In genomic region chr10:78944658-78945333, GRCh38 we compare ENCODE assay signal across 11 cellular contexts.
DNase-seq lines count a peak whose midpoint lies in the region; ATAC-seq and TF ChIP-seq lines count a peak whose summit lies in the region.
"Had no signal": no experiment of that assay in that cellular context is flagged by ENCODE, and none has a peak within 500 bp of the region (broad histone marks: within the 10 kb centered on the region; RNA-seq: fewer than 3 reads in every experiment).

No MANE protein-coding gene starts in this region.

- H3K9me2 ChIP-seq in PC-9 (ENCODE audit: insufficient read depth): no peaks in the 10 kb centered on the region

- H3K9me3 Mint-ChIP-seq in naive thymus-derived CD8-positive, alpha-beta T cell: peaks cover 0 to 12% (median 3%) of the 10 kb centered on the region in 9 donors
- peaks cover 5% of the 10 kb centered on the region for H3K9me3 Mint-ChIP-seq in activated T-helper 1 cell treated with anti-CD3 and anti-CD28 coated beads, Interleukin-12 subunit alpha, Interleukin-12 subunit beta, Interleukin-2, Interleukin-4 antibody, amounts not matched to agents 30 ng/mL and 10 ng/mL and 1 ng/mL, durations not matched to agents 14 hours and 24 hours and 36 hours

- peaks cover 26% of the 10 kb centered on the region for H3K4me1 ChIP-seq in PC-9 (replicated peaks; ENCODE audit: insufficient read depth)

- H3K27ac ChIP-seq in PC-9: no peak overlapping the region

- H3K9me3 ChIP-seq in PC-9 (ENCODE audit: insufficient read depth, low read depth): no peaks in the 10 kb centered on the region; the same call in 1 of the 2 replicates

- H2AFZ ChIP-seq in PC-9: no peak overlapping the region

- no TSS peak for BruUV-seq in PC-9 (replicated peaks; lab: Mats Ljungman, UMichigan)

- no peaks in the 10 kb centered on the region for H3K27me3 ChIP-seq in PC-9 (ENCODE audit: insufficient read depth, low read depth)

- TF ChIP-seq CTCF in AG04449 (IDR thresholded peaks at IDR 0.05; ENCODE audit: insufficient read depth, low read length, missing control alignments) (peak; percentile 39), PC-9 (conservative IDR thresholded peaks at IDR 0.05) (no peak), fibroblast of mammary gland (conservative IDR thresholded peaks at IDR 0.05; ENCODE audit: control insufficient read depth, insufficient read depth, low read depth, low read length) (peak; percentile 10)

- H3K27me3 Mint-ChIP-seq in naive thymus-derived CD8-positive, alpha-beta T cell: peaks cover 0 to 2% (median 0%) of the 10 kb centered on the region in 5 donors
- peaks cover 6% of the 10 kb centered on the region for H3K27me3 Mint-ChIP-seq in activated T-helper 1 cell treated with anti-CD3 and anti-CD28 coated beads, Interleukin-12 subunit alpha, Interleukin-12 subunit beta, Interleukin-2, Interleukin-4 antibody, amounts not matched to agents 30 ng/mL and 10 ng/mL and 1 ng/mL, durations not matched to agents 14 hours and 24 hours and 36 hours (ENCODE audit: insufficient read depth)

- DNase-seq in AG04449 (ENCODE audit: low read depth, low spot score): peak; percentile 88
- DNase-seq in PC-9: peak; percentile 53 to 59
- DNase-seq in fibroblast of mammary gland (ENCODE audit: low read depth): peak; percentile 96
- DNase-seq in naive thymus-derived CD8-positive, alpha-beta T cell: peak in 3 of 10 donors; percentile 5 to 33 (median 25)
- no peak for DNase-seq in activated T-helper 1 cell treated with anti-CD3 and anti-CD28 coated beads, Interleukin-12 subunit alpha, Interleukin-12 subunit beta, Interleukin-2, Interleukin-4 antibody, amounts not matched to agents 30 ng/mL and 10 ng/mL and 1 ng/mL, durations not matched to agents 14 hours and 24 hours and 36 hours (ENCODE audit: low spot score)
- DNase-seq in NCI-H1694 treated with DMSO at 0.1 percent for 48 hours (lab: John Stamatoyannopoulos, UW): no peak
- no peak for DNase-seq in HuH-7 (ENCODE audit: low spot score)
- DNase-seq: activated gamma-delta T cell, NCI-H2081 had no signal

- POLR2A ChIA-PET in AG04449 (lab: Yijun Ruan, JAX): interaction anchor here (1.1 kb wide), 1 partner anchor 29 kb away, joined by 3 read pairs; no protein-coding TSS in a partner anchor
- POLR2A ChIA-PET in PC-9 (lab: Charles Lee; ENCODE audit: unreplicated experiment): interaction anchor here (0.7 kb wide), 1 partner anchor 20 kb away, joined by 5 read pairs; no protein-coding TSS in a partner anchor
- POLR2A ChIA-PET in naive thymus-derived CD8-positive, alpha-beta T cell (lab: Charles Lee): interaction anchor here (0.9 to 1.0 kb wide), 2 partner anchors 103 to 122 kb away, joined by 3 read pairs; no protein-coding TSS in a partner anchor

- no peak overlapping the region for H3K4me2 ChIP-seq in PC-9

- H3K27ac Mint-ChIP-seq in naive thymus-derived CD8-positive, alpha-beta T cell: peak overlapping the region in 9 of 10 donors; percentile 57 to 92 (median 81)
- H3K27ac Mint-ChIP-seq in activated T-helper 1 cell treated with anti-CD3 and anti-CD28 coated beads, Interleukin-12 subunit alpha, Interleukin-12 subunit beta, Interleukin-2, Interleukin-4 antibody, amounts not matched to agents 30 ng/mL and 10 ng/mL and 1 ng/mL, durations not matched to agents 14 hours and 24 hours and 36 hours: no peak overlapping the region
- H3K27ac Mint-ChIP-seq: memory B cell had no signal

- CTCF ChIA-PET in AG04449 (lab: Yijun Ruan, JAX): interaction anchor here (0.7 to 4.2 kb wide), 7 partner anchors 10 to 251 kb away, joined by 3 to 36 read pairs (median 7); no protein-coding TSS in a partner anchor
- CTCF ChIA-PET in PC-9 (lab: Charles Lee): interaction anchor here (0.6 kb wide), 1 partner anchor 19 kb away, joined by 3 read pairs; no protein-coding TSS in a partner anchor

- no peaks in the 10 kb centered on the region for H3K36me3 ChIP-seq in PC-9 (ENCODE audit: low read depth)

- H3K4me1 Mint-ChIP-seq in naive thymus-derived CD8-positive, alpha-beta T cell: peaks cover 6 to 21% (median 12%) of the 10 kb centered on the region in 4 donors
- no peaks in the 10 kb centered on the region for H3K4me1 Mint-ChIP-seq in activated T-helper 1 cell treated with anti-CD3 and anti-CD28 coated beads, Interleukin-12 subunit alpha, Interleukin-12 subunit beta, Interleukin-2, Interleukin-4 antibody, amounts not matched to agents 30 ng/mL and 10 ng/mL and 1 ng/mL, durations not matched to agents 14 hours and 24 hours and 36 hours (ENCODE audit: low read depth)
- H3K4me1 Mint-ChIP-seq: memory B cell had no signal

- H3K79me2 ChIP-seq in PC-9 (ENCODE audit: low read depth): no peaks in the 10 kb centered on the region

- peaks cover 0 to 6% (median 0%) of the 10 kb centered on the region in 3 donors for H3K36me3 Mint-ChIP-seq in naive thymus-derived CD8-positive, alpha-beta T cell
- H3K36me3 Mint-ChIP-seq in activated T-helper 1 cell treated with anti-CD3 and anti-CD28 coated beads, Interleukin-12 subunit alpha, Interleukin-12 subunit beta, Interleukin-2, Interleukin-4 antibody, amounts not matched to agents 30 ng/mL and 10 ng/mL and 1 ng/mL, durations not matched to agents 14 hours and 24 hours and 36 hours (ENCODE audit: low read depth): no peaks in the 10 kb centered on the region

- H4K20me1 ChIP-seq in PC-9 (ENCODE audit: insufficient read depth): no peaks in the 10 kb centered on the region

- H3K4me3 ChIP-seq in AG04449 (ENCODE audit: low read depth, low read length) (no peak overlapping the region), PC-9 (no peak overlapping the region), fibroblast of mammary gland (ENCODE audit: control insufficient read depth, low read depth, low read length) (no peak overlapping the region)

- peaks cover 20% of the 10 kb centered on the region; the same call in 1 of the 2 replicates for H3F3A ChIP-seq in PC-9 (ENCODE audit: insufficient read depth, low read depth)

- ATAC-seq in naive thymus-derived CD8-positive, alpha-beta T cell: peak; percentile 72 to 73
- ATAC-seq in HG03097 (IDR thresholded peaks at IDR 0.05; ENCODE audit: low FRiP score, unreplicated experiment): no peak

- peak overlapping the region in 2 of 10 donors; percentile 34 for H3K4me3 Mint-ChIP-seq in naive thymus-derived CD8-positive, alpha-beta T cell
- no peak overlapping the region for H3K4me3 Mint-ChIP-seq in activated T-helper 1 cell treated with anti-CD3 and anti-CD28 coated beads, Interleukin-12 subunit alpha, Interleukin-12 subunit beta, Interleukin-2, Interleukin-4 antibody, amounts not matched to agents 30 ng/mL and 10 ng/mL and 1 ng/mL, durations not matched to agents 14 hours and 24 hours and 36 hours
- H3K4me3 Mint-ChIP-seq: memory B cell had no signal

- intact Hi-C loops in PC-9 (cut with micrococcal nuclease; ENCODE audit: unreplicated experiment): no loop called here
- intact Hi-C loops in activated T-helper 1 cell treated with anti-CD3 and anti-CD28 coated beads, Interleukin-12 subunit alpha, Interleukin-12 subunit beta, Interleukin-2, Interleukin-4 antibody, amounts not matched to agents 30 ng/mL and 10 ng/mL and 1 ng/mL, durations not matched to agents 14 hours and 24 hours and 36 hours (cut with micrococcal nuclease): no loop called here

Comparison
In these comparisons a context has a peak if more than half of its experiments do, and no peak if none do; other contexts are left out.
1. DNase-seq: peak in AG04449 (single experiment), PC-9 (2 of 2) and fibroblast of mammary gland (single experiment); none in activated T-helper 1 cell treated with anti-CD3 and anti-CD28 coated beads, Interleukin-12 subunit alpha, Interleukin-12 subunit beta, Interleukin-2, Interleukin-4 antibody, amounts not matched to agents 30 ng/mL and 10 ng/mL and 1 ng/mL, durations not matched to agents 14 hours and 24 hours and 36 hours (single experiment), NCI-H1694 treated with DMSO at 0.1 percent for 48 hours (single experiment) and HuH-7 (single experiment).